8 cellular contexts compared by ENCODE assay signal in genomic region chr9:121122450-121123032, GRCh38.
DNase-seq lines count a peak whose midpoint lies in the region; ATAC-seq and TF ChIP-seq lines count a peak whose summit lies in the region.

No MANE protein-coding gene starts in this region.

- H3K9ac ChIP-seq in DND-41 (ENCODE audit: low read depth, low read length) (peak overlapping the region; percentile 53), duodenal mucosa (ENCODE audit: low read depth in 1 of 2, low read length in 2 of 2) (peak overlapping the region; percentile 56 to 68)

- H2AFZ ChIP-seq in DND-41 (ENCODE audit: low read depth, low read length) = no peak overlapping the region

- peaks cover 54% of the 10 kb centered on the region for H3K36me3 ChIP-seq in DND-41 (ENCODE audit: insufficient read depth, low read length)
- peaks cover 3 to 8% of the 10 kb centered on the region in 2 donors for H3K36me3 ChIP-seq in duodenal mucosa (ENCODE audit: control insufficient read depth in 1 of 2, insufficient read depth in 2 of 2, low read length in 2 of 2)

- H4K20me1 ChIP-seq in DND-41 (ENCODE audit: insufficient read depth, low read length) = no peaks in the 10 kb centered on the region

- H3K4me3 ChIP-seq in DND-41 (ENCODE audit: low read depth in 1 of 2, low read length in 2 of 2) (peak overlapping the region in 1 of 2 experiments; percentile 49; a peak in 2 of 4 replicates), duodenal mucosa (ENCODE audit: low read depth in 1 of 2, low read length in 2 of 2) (peak overlapping the region; percentile 72 to 76)

- ATAC-seq in DND-41 (ENCODE audit: insufficient read depth, low read depth) (no peak), HG02642 (IDR thresholded peaks at IDR 0.05; ENCODE audit: poor library complexity, unreplicated experiment) (no peak), HG02885 (IDR thresholded peaks at IDR 0.05; ENCODE audit: poor library complexity, unreplicated experiment) (no peak)

- H3K4me1 ChIP-seq in DND-41 (ENCODE audit: insufficient read depth, low read length) (peaks cover 25% of the 10 kb centered on the region), duodenal mucosa (ENCODE audit: control insufficient read depth in 1 of 2, insufficient read depth in 2 of 2, low read length in 2 of 2) (peaks cover 0 to 11% of the 10 kb centered on the region in 2 donors)

- no peak for TF ChIP-seq CTCF in DND-41 (IDR thresholded peaks at IDR 0.05; ENCODE audit: borderline replicate concordance, extremely low read depth, low read length, poor library complexity, severe bottlenecking)

- no peaks in the 10 kb centered on the region for H3K27me3 ChIP-seq in DND-41 (ENCODE audit: insufficient read depth, low read length, poor library complexity)
- H3K27me3 ChIP-seq in duodenal mucosa (ENCODE audit: control insufficient read depth in 1 of 2, insufficient read depth in 2 of 2, low read length in 2 of 2) = no peaks in the 10 kb centered on the region

- H3K9me3 ChIP-seq in DND-41 (ENCODE audit: insufficient read depth, low read length, severe bottlenecking) (no peaks in the 10 kb centered on the region), duodenal mucosa (ENCODE audit: control insufficient read depth in 1 of 2, low read length in 2 of 2) (no peaks in the 10 kb centered on the region)

- H3K27ac ChIP-seq in DND-41 (ENCODE audit: low read length) = peak overlapping the region; percentile 68
- H3K27ac ChIP-seq in duodenal mucosa (ENCODE audit: low read depth, low read length) = no peak overlapping the region

- H3K79me2 ChIP-seq in DND-41 (ENCODE audit: insufficient read depth, low read length) = peaks cover 29% of the 10 kb centered on the region

- DNase-seq in DND-41 = no peak
- DNase-seq in NCI-H69 (lab: John Stamatoyannopoulos, UW) = peak; percentile 47
- peak; percentile 20 for DNase-seq in pons (ENCODE audit: low spot score)
- no peak for DNase-seq in NCI-H187 (lab: John Stamatoyannopoulos, UW)
- no peak for DNase-seq in C1 segment of cervical spinal cord (lab: John Stamatoyannopoulos, UW)

- peak overlapping the region; percentile 63 for H3K4me2 ChIP-seq in DND-41 (ENCODE audit: insufficient read depth, low read length)

Comparison
In these comparisons a context has a peak if more than half of its experiments do, and no peak if none do; other contexts are left out.
1. DNase-seq: peak in NCI-H69 (single experiment) and pons (single experiment); none in DND-41 (single experiment), NCI-H187 (0 of 2) and C1 segment of cervical spinal cord (0 of 14).